Comparison of ENCODE assay signal across 8 cellular contexts in the genomic region with DNA sequence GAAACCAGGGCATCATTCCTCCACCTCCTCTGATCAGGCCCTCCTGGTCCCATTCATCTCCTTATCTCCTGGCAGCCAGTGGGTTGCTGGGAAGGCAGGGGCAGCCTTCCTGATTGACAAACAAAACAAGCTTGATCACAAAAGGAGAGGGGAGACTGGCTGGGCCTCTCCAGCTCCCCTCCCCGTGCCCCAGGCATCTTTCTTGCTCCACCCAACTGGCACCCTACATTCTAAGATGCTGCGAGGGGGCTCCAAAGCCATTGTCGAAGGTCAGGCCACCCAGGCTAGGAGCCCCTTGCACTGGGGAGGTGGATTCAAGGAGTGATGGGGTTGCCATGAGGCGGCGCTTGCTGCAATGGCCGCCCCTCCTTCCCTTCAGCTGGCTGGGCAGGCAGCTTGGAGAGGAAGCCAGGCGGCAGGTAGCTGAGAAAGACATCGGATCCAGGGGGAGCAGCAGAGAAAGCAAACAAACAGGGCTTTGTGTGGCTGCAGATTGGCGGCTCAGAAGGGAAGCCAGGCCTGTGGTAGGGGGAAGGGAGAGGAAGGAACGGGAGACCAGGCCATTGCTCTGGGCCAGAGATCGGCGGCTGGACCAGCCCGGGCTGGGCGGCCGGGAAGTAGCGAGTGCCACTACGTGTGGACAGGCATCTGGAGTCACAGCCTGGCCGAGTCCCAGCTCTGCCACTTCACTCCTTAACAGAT. TPM values are rescaled to one million over a fixed set of nuclear protein-coding genes. Genes with fewer than 3 reads are reported as not detected.
A peak's percentile ranks its signal among the peaks of the same experiment; 100 is the strongest.
DNase-seq lines count a peak whose midpoint lies in the region; ATAC-seq and FAIRE-seq lines count a peak whose summit lies in the region.

No MANE protein-coding gene starts in this region.

- H3K9me3 Mint-ChIP-seq in immature natural killer cell, result no peaks in the 10 kb centered on the region

- no peaks in the 10 kb centered on the region for H3K9me3 ChIP-seq in small intestine (ENCODE audit: control insufficient read depth, low read depth)

- peak overlapping the region; percentile 98 to 100 (median 99) for H3K27ac Mint-ChIP-seq in immature natural killer cell

- H3K4me1 Mint-ChIP-seq in immature natural killer cell, result peaks cover 57 to 70% of the 10 kb centered on the region in 2 donors

- no peaks in the 10 kb centered on the region for H3K36me3 ChIP-seq in small intestine (ENCODE audit: control insufficient read depth in 2 of 2, insufficient read depth in 2 of 2, low read length in 2 of 2)

- H3K36me3 Mint-ChIP-seq in immature natural killer cell, result no peaks in the 10 kb centered on the region

- peaks cover 5 to 15% (median 8%) of the 10 kb centered on the region in 3 donors for H3K27me3 Mint-ChIP-seq in immature natural killer cell (ENCODE audit: low read depth in 3 of 3)

- FAIRE-seq in small intestine (lab: Jason Lieb, UNC), result no peak

- no peak overlapping the region for H3K4me3 ChIP-seq in small intestine (ENCODE audit: low read depth in 1 of 2, low read length in 2 of 2)

- H3K4me1 ChIP-seq in small intestine (ENCODE audit: control insufficient read depth in 2 of 2, insufficient read depth in 1 of 2, low read depth in 1 of 2, low read length in 1 of 2), result peaks cover 2 to 10% of the 10 kb centered on the region in 2 donors

- no peaks in the 10 kb centered on the region for H3K27me3 ChIP-seq in small intestine (ENCODE audit: control insufficient read depth in 2 of 2, insufficient read depth in 2 of 2, low read length in 2 of 2)

- H3K27ac ChIP-seq in angular gyrus (ENCODE audit: low read depth, low read length), result peak overlapping the region; percentile 95
- H3K27ac ChIP-seq in small intestine (ENCODE audit: low read depth in 1 of 2, low read length in 1 of 2), result peak overlapping the region; percentile 70 to 95

- ATAC-seq in GM19463 (IDR thresholded peaks at IDR 0.05; ENCODE audit: unreplicated experiment), result no peak
- no peak for ATAC-seq in HG03280 (IDR thresholded peaks at IDR 0.05; ENCODE audit: unreplicated experiment)

- WGBS in small intestine, 3 donors, result 15 to 35% (median 30%) methylated on average over 16 to 18 of the region's 18 CpGs

- peak; percentile 6 for DNase-seq in NOMO-1 treated with DMSO at 0.1 percent for 48 hours (lab: John Stamatoyannopoulos, UW; ENCODE audit: unreplicated experiment)
- no peak for DNase-seq in NOMO-1 treated with dmso at 0.1 percent for 144 hours (lab: John Stamatoyannopoulos, UW; ENCODE audit: unreplicated experiment)
- DNase-seq in NCI-H2196 (lab: John Stamatoyannopoulos, UW; ENCODE audit: unreplicated experiment), result peak; percentile 67
- no peak for DNase-seq in immature natural killer cell
- peak; percentile 40 for DNase-seq in small intestine

- peak overlapping the region; percentile 83 to 90 (median 87) for H3K4me3 Mint-ChIP-seq in immature natural killer cell

RNA-seq across cellular contexts. Expression of a gene that starts 12.1 kb away (rescaled TPM):
- polyA plus RNA-seq in immature natural killer cell (1 to 10 TPM; 1.5 to 6.2 (median 2.0) TPM), small intestine (1 to 10 TPM; 2.4 to 9.3 (median 3.1) TPM)

Comparison
In these comparisons a context has a peak if more than half of its experiments do, and no peak if none do; other contexts are left out.
1. DNase-seq: peak in NOMO-1 treated with DMSO at 0.1 percent for 48 hours (single experiment), NCI-H2196 (single experiment) and small intestine (single experiment); none in NOMO-1 treated with dmso at 0.1 percent for 144 hours (single experiment) and immature natural killer cell (0 of 3).